ENCODE assay signal across 8 cellular contexts in genomic region chr3:32392530-32393302, GRCh38. TPM values are rescaled to one million over a fixed set of nuclear protein-coding genes. Genes with fewer than 3 reads are reported as not detected.
DNase-seq lines count a peak whose midpoint lies in the region; ATAC-seq and TF ChIP-seq lines count a peak whose summit lies in the region.

No MANE protein-coding gene starts in this region.

- peaks cover 25% of the 10 kb centered on the region for H3K27me3 ChIP-seq in ectodermal cell (ENCODE audit: control insufficient read depth, insufficient read depth, low read length, poor library complexity, severe bottlenecking)
- no peaks in the 10 kb centered on the region for H3K27me3 ChIP-seq in tibial nerve

- no peaks in the 10 kb centered on the region for H3K27me3 Mint-ChIP-seq in T-helper 2 cell treated with Interferon-gamma antibody and Interleukin-4, amounts not matched to agents 5 μg/mL and 100 μg/mL, for 36 hours (ENCODE audit: low read depth)

- H3K4me1 Mint-ChIP-seq in T-helper 2 cell treated with Interferon-gamma antibody and Interleukin-4, amounts not matched to agents 5 μg/mL and 100 μg/mL, for 36 hours (ENCODE audit: low read depth), result peaks cover 46% of the 10 kb centered on the region

- WGBS in ectodermal cell, 2 experiments, result 23 to 25% methylated on average over 16 to 18 of the region's 18 CpGs
- WGBS in mesodermal cell (ENCODE audit: insufficient coverage in 2 of 2), 2 experiments, result 19 to 74% methylated on average over 6 to 13 of the region's 18 CpGs
- WGBS in tibial nerve, 2 donors, result 22 to 23% methylated on average over 17 to 18 of the region's 18 CpGs

- H3K27ac ChIP-seq in ectodermal cell (ENCODE audit: insufficient read depth, low read depth, low read length, poor library complexity, severe bottlenecking), result no peak overlapping the region
- peak overlapping the region; percentile 60 for H3K27ac ChIP-seq in mesodermal cell (ENCODE audit: low read depth, low read length, severe bottlenecking)
- peak overlapping the region; percentile 47 to 92 (median 88) for H3K27ac ChIP-seq in tibial nerve

- DNase-seq in stimulated activated CD4-positive, alpha-beta T cell treated with anti-CD3 and anti-CD28 coated beads, Interleukin-12 subunit alpha, Interleukin-12 subunit beta, amount 100 ng/mL, for 4 hours, result peak; percentile 12
- no peak for DNase-seq in stimulated activated CD4-positive, alpha-beta T cell treated with anti-CD3 and anti-CD28 coated beads, Interleukin-2, amount 100 ng/mL, for 48 hours
- DNase-seq in T-helper 2 cell treated with Interferon-gamma antibody and Interleukin-4, amounts not matched to agents 5 μg/mL and 100 μg/mL, for 36 hours (ENCODE audit: low spot score), result peak; percentile 36
- DNase-seq in tibial nerve (ENCODE audit: low spot score in 2 of 2) (peak in 1 of 2 donors; percentile 56), NCI-H69 (lab: John Stamatoyannopoulos, UW) (no peak)

- TF ChIP-seq POLR2A in tibial nerve (IDR thresholded peaks at IDR 0.05), result no peak

- no peak for ATAC-seq in GM21367 (IDR thresholded peaks at IDR 0.05; ENCODE audit: unreplicated experiment)

- H3K9me3 Mint-ChIP-seq in T-helper 2 cell treated with Interferon-gamma antibody and Interleukin-4, amounts not matched to agents 5 μg/mL and 100 μg/mL, for 36 hours, result no peaks in the 10 kb centered on the region

- H3K36me3 Mint-ChIP-seq in T-helper 2 cell treated with Interferon-gamma antibody and Interleukin-4, amounts not matched to agents 5 μg/mL and 100 μg/mL, for 36 hours (ENCODE audit: low read depth), result peaks cover 26% of the 10 kb centered on the region

- no peaks in the 10 kb centered on the region for H3K36me3 ChIP-seq in ectodermal cell (ENCODE audit: control insufficient read depth, insufficient read depth, low read length)
- H3K36me3 ChIP-seq in mesodermal cell (ENCODE audit: control insufficient read depth, insufficient read depth, low read length), result no peaks in the 10 kb centered on the region
- H3K36me3 ChIP-seq in tibial nerve, result no peaks in the 10 kb centered on the region

- H3K4me3 ChIP-seq in ectodermal cell (ENCODE audit: insufficient read depth, low read depth, low read length) (peak overlapping the region; percentile 58), mesodermal cell (ENCODE audit: extremely low read depth, insufficient read depth, low read length, poor library complexity, severe bottlenecking) (peak overlapping the region; percentile 66), tibial nerve (peak overlapping the region; percentile 50 to 84 (median 68))

- H3K4me3 Mint-ChIP-seq in T-helper 2 cell treated with Interferon-gamma antibody and Interleukin-4, amounts not matched to agents 5 μg/mL and 100 μg/mL, for 36 hours, result peak overlapping the region; percentile 98

- no peak for TF ChIP-seq EP300 in tibial nerve (IDR thresholded peaks at IDR 0.05)

- peak overlapping the region; percentile 96 for H3K27ac Mint-ChIP-seq in T-helper 2 cell treated with Interferon-gamma antibody and Interleukin-4, amounts not matched to agents 5 μg/mL and 100 μg/mL, for 36 hours

- H3K4me1 ChIP-seq in ectodermal cell (ENCODE audit: control insufficient read depth, insufficient read depth, low read length), result no peaks in the 10 kb centered on the region
- peaks cover 10% of the 10 kb centered on the region for H3K4me1 ChIP-seq in mesodermal cell (ENCODE audit: control insufficient read depth, insufficient read depth, low read length, poor library complexity, severe bottlenecking)
- H3K4me1 ChIP-seq in tibial nerve, result peaks cover 0 to 10% (median 1%) of the 10 kb centered on the region in 4 donors

- H3K9me3 ChIP-seq in ectodermal cell (ENCODE audit: control insufficient read depth, low read length) (no peaks in the 10 kb centered on the region), mesodermal cell (ENCODE audit: control insufficient read depth, low read length) (no peaks in the 10 kb centered on the region), tibial nerve (no peaks in the 10 kb centered on the region)

- TF ChIP-seq CTCF in tibial nerve (IDR thresholded peaks at IDR 0.05), result no peak

RNA-seq across cellular contexts. Expression of gene CMTM7, which starts 1.1 kb away (rescaled TPM):
- 22.4 TPM for polyA plus RNA-seq in ectodermal cell (2013, experiment 1 of 4)
- polyA plus RNA-seq in ectodermal cell (2013, experiment 2 of 4), result 23.4 TPM
- 25.2 TPM for polyA plus RNA-seq in ectodermal cell (2013, experiment 3 of 4)
- 28.2 TPM for polyA plus RNA-seq in ectodermal cell (2013, experiment 4 of 4)
- 35.5 TPM for polyA plus RNA-seq in mesodermal cell (2013, experiment 1 of 2)
- polyA plus RNA-seq in mesodermal cell (2013, experiment 2 of 2), result 32.5 TPM
- 10 to 100 TPM; 10.4 to 47.4 (median 19.5) TPM for total RNA-seq in tibial nerve

Comparison
In these comparisons a context has a peak if more than half of its experiments do, and no peak if none do; other contexts are left out.
1. DNase-seq: peak in stimulated activated CD4-positive, alpha-beta T cell treated with anti-CD3 and anti-CD28 coated beads, Interleukin-12 subunit alpha, Interleukin-12 subunit beta, amount 100 ng/mL, for 4 hours (single experiment) and T-helper 2 cell treated with Interferon-gamma antibody and Interleukin-4, amounts not matched to agents 5 μg/mL and 100 μg/mL, for 36 hours (single experiment); none in stimulated activated CD4-positive, alpha-beta T cell treated with anti-CD3 and anti-CD28 coated beads, Interleukin-2, amount 100 ng/mL, for 48 hours (0 of 2) and NCI-H69 (single experiment).
2. Peak in every context shown above with its lines, with median percentiles within 50 percentile points of each other: H3K4me3 ChIP-seq.